Comparison of ENCODE assay signal across 10 cellular contexts in genomic region chr5:65190328-65191053, GRCh38.
DNase-seq lines count a peak whose midpoint lies in the region; ATAC-seq and TF ChIP-seq lines count a peak whose summit lies in the region.
"Had no signal": no experiment of that assay in that cellular context is flagged by ENCODE, and none has a peak within 500 bp of the region (broad histone marks: within the 10 kb centered on the region; RNA-seq: fewer than 3 reads in every experiment).

No MANE protein-coding gene starts in this region.

- H3K4me1 ChIP-seq in IMR-90 (ENCODE audit: control insufficient read depth, insufficient read depth, low read length): peaks cover 8% of the 10 kb centered on the region
- no peaks in the 10 kb centered on the region for H3K4me1 ChIP-seq in prostate gland (replicated peaks)

- H3K56ac ChIP-seq in IMR-90 (ENCODE audit: extremely low read depth, insufficient read depth, low read length): peak overlapping the region; percentile 97

- H2AK5ac ChIP-seq in IMR-90 (ENCODE audit: low read depth, low read length): peak overlapping the region; percentile 25

- POLR2A ChIA-PET in IMR-90 (lab: Charles Lee; ENCODE audit: unreplicated experiment): no interaction called here

- peak; percentile 96 for DNase-seq in GM04503 (ENCODE audit: low read depth)
- peak; percentile 99 for DNase-seq in IMR-90
- DNase-seq in fibroblast of the aortic adventitia (ENCODE audit: low read depth): peak; percentile 98
- no peak for DNase-seq in SHP77 treated with DMSO at 0.1 percent for 48 hours (lab: John Stamatoyannopoulos, UW)
- DNase-seq in prostate gland (ENCODE audit: low spot score): no peak
- no peak for DNase-seq in WERI-Rb-1
- DNase-seq in NCI-H1417 treated with DMSO at 0.1 percent for 48 hours (lab: John Stamatoyannopoulos, UW): no peak
- DNase-seq: NCI-H69 had no signal

- H4K5ac ChIP-seq in IMR-90 (ENCODE audit: low read depth, low read length): peak overlapping the region; percentile 81; the same call in 1 of the 2 replicates

- H2BK120ac ChIP-seq in IMR-90 (ENCODE audit: low read depth, low read length): peak overlapping the region; percentile 99

- peak overlapping the region; percentile 100 for H2BK5ac ChIP-seq in IMR-90 (ENCODE audit: low read depth, low read length, poor library complexity, severe bottlenecking)

- intact Hi-C loops in IMR-90 (cut with micrococcal nuclease): loop anchor here (1.0 to 5.0 kb wide), 3 partner anchors 63 to 291 kb away; partner anchors contain the start of gene ADAMTS6
- intact Hi-C loops in prostate gland (cut with DNase I): no loop called here

- WGBS in IMR-90 (ENCODE audit: extremely low coverage in 2 of 2, insufficient read length in 1 of 2), 2 experiments: 0% methylated on average over 1 of the region's 3 CpGs; no CpG with 5 or more reads in 1 of the 2 experiments
- WGBS in prostate gland: 75% methylated on average over 3 of the region's 3 CpGs

- CTCF ChIA-PET in IMR-90 (lab: Yijun Ruan, JAX): no interaction called here

- TF ChIP-seq POLR2A in IMR-90 (IDR thresholded peaks at IDR 0.05; ENCODE audit: low read depth, low read length) (peak; percentile 59; the same call in 1 of the 2 replicates), prostate gland (IDR thresholded peaks at IDR 0.05) (no peak)

- peak overlapping the region; percentile 91 for H3K4ac ChIP-seq in IMR-90 (ENCODE audit: low read depth, low read length)

- no peak overlapping the region for H2AK9ac ChIP-seq in IMR-90 (replicated peaks; ENCODE audit: low read depth, low read length, poor library complexity)

- BruUV-seq in IMR-90 (replicated peaks; lab: Mats Ljungman, UMichigan): TSS peak; percentile 99

- H3K4me2 ChIP-seq in IMR-90 (ENCODE audit: low read depth, low read length): peak overlapping the region; percentile 9; the same call in 1 of the 2 replicates

- H3K9me1 ChIP-seq in IMR-90 (ENCODE audit: insufficient read depth, low read length): peaks cover 4% of the 10 kb centered on the region; the same call in 1 of the 2 replicates

- H3K36me3 ChIP-seq in IMR-90 (ENCODE audit: control insufficient read depth, insufficient read depth, low read length) (peaks cover 7% of the 10 kb centered on the region), prostate gland (no peaks in the 10 kb centered on the region), WERI-Rb-1 (no peaks in the 10 kb centered on the region)

- H3K4me3 ChIP-seq in IMR-90 (ENCODE audit: insufficient read depth, low read depth, low read length) (no peak overlapping the region), fibroblast of the aortic adventitia (ENCODE audit: low read depth, low read length) (no peak overlapping the region), prostate gland (no peak overlapping the region), WERI-Rb-1 (ENCODE audit: low read depth, low read length) (no peak overlapping the region)
- H3K4me3 ChIP-seq: lung had no signal

- peak overlapping the region; percentile 98 for H2BK20ac ChIP-seq in IMR-90 (ENCODE audit: low read depth, low read length)

- peak overlapping the region; percentile 52; the same call in 1 of the 2 replicates for H3K9ac ChIP-seq in IMR-90 (ENCODE audit: low read depth, low read length)

- peak overlapping the region; percentile 96 for H4K91ac ChIP-seq in IMR-90 (ENCODE audit: insufficient read depth, low read depth, low read length)

- H3K27me3 ChIP-seq in IMR-90 (ENCODE audit: control insufficient read depth, insufficient read depth, low read length) (no peaks in the 10 kb centered on the region), prostate gland (replicated peaks; ENCODE audit: insufficient read depth) (no peaks in the 10 kb centered on the region), WERI-Rb-1 (ENCODE audit: insufficient read depth, low read depth, severe bottlenecking) (no peaks in the 10 kb centered on the region)

- in situ Hi-C loops in IMR-90 (cut with MboI; ENCODE audit: low sequenced_read_pairs): no loop called here

- H4K20me1 ChIP-seq in IMR-90 (ENCODE audit: insufficient read depth, low read length): no peaks in the 10 kb centered on the region

- dilution Hi-C loops in IMR-90 (cut with HindIII; ENCODE audit: low sequenced_read_pairs, unreplicated experiment): no loop called here

- H4K8ac ChIP-seq in IMR-90 (ENCODE audit: low read depth in 2 of 2, low read length in 2 of 2): peak overlapping the region; percentile 82 to 88

- peaks cover 15 to 22% of the 10 kb centered on the region in 2 experiments for H3K79me1 ChIP-seq in IMR-90 (ENCODE audit: low read depth in 1 of 2, low read length in 2 of 2)

- no peak for TF ChIP-seq RAD21 in IMR-90 (IDR thresholded peaks at IDR 0.05; ENCODE audit: low read length)

- TF ChIP-seq CTCF in IMR-90 (conservative IDR thresholded peaks at IDR 0.05; ENCODE audit: low read depth, low read length) (no peak), fibroblast of the aortic adventitia (IDR thresholded peaks at IDR 0.05; ENCODE audit: insufficient read depth, low read length) (no peak), prostate gland (IDR thresholded peaks at IDR 0.05) (no peak), WERI-Rb-1 (IDR thresholded peaks at IDR 0.05; ENCODE audit: low read depth, low read length) (no peak)

- ATAC-seq in GM21447 (IDR thresholded peaks at IDR 0.05; ENCODE audit: unreplicated experiment): peak; percentile 43
- ATAC-seq in IMR-90 (ENCODE audit: low read depth): peak; percentile 79

- peak overlapping the region; percentile 91 for H3K23ac ChIP-seq in IMR-90 (ENCODE audit: low read depth, low read length)

- peak overlapping the region; percentile 28 for H3K27ac ChIP-seq in IMR-90 (ENCODE audit: insufficient read depth, low read length)
- no peak overlapping the region for H3K27ac ChIP-seq in prostate gland
- H3K27ac ChIP-seq in WERI-Rb-1: no peak overlapping the region

- peak overlapping the region; percentile 92 for H3K14ac ChIP-seq in IMR-90 (replicated peaks; ENCODE audit: low read depth, low read length)

- H3K18ac ChIP-seq in IMR-90 (ENCODE audit: low read depth, low read length): peak overlapping the region; percentile 95

- no peak overlapping the region for H2AFZ ChIP-seq in IMR-90 (replicated peaks; ENCODE audit: low read length, poor library complexity)

- no peaks in the 10 kb centered on the region for H3K9me3 ChIP-seq in IMR-90 (ENCODE audit: control insufficient read depth, insufficient read depth, low read length)
- no peaks in the 10 kb centered on the region for H3K9me3 ChIP-seq in prostate gland
- no peaks in the 10 kb centered on the region for H3K9me3 ChIP-seq in WERI-Rb-1 (ENCODE audit: severe bottlenecking)

- peak overlapping the region; percentile 71; the same call in 2 of the 3 replicates for H2BK15ac ChIP-seq in IMR-90 (ENCODE audit: low read depth, low read length)

TF ChIP-seq in IMR-90, 13 proteins besides CTCF, POLR2A, EP300 and RAD21:
- TF ChIP-seq SMC3 (IDR thresholded peaks at IDR 0.05; ENCODE audit: low read depth, low read length) (no peak), CHD1 (IDR thresholded peaks at IDR 0.05; ENCODE audit: low read depth, low read length) (no peak), BHLHE40 (IDR thresholded peaks at IDR 0.05; ENCODE audit: low read depth, low read length) (peak; percentile 37; the same call in 1 of the 2 replicates), MAZ (IDR thresholded peaks at IDR 0.05; ENCODE audit: borderline replicate concordance, low read depth, low read length) (no peak), CEBPB (IDR thresholded peaks at IDR 0.05; ENCODE audit: low read depth, low read length) (peak; percentile 96), ELK1 (IDR thresholded peaks at IDR 0.05; ENCODE audit: borderline replicate concordance, low read depth, low read length) (no peak), NFE2L2 (IDR thresholded peaks at IDR 0.05; ENCODE audit: low read depth, low read length) (peak; percentile 65), RFX5 (IDR thresholded peaks at IDR 0.05; ENCODE audit: low read depth, low read length) (no peak), FOS (IDR thresholded peaks at IDR 0.05; ENCODE audit: low read depth, low read length) (peak; percentile 86), RCOR1 (IDR thresholded peaks at IDR 0.05; ENCODE audit: insufficient replicate concordance, low read length) (peak; percentile 83), MAFK (IDR thresholded peaks at IDR 0.05; ENCODE audit: low read depth, low read length) (no peak; the same call in 1 of the 2 replicates)

Comparison
In these comparisons a context has a peak if more than half of its experiments do, and no peak if none do; other contexts are left out.
1. DNase-seq: peak in GM04503 (single experiment), IMR-90 (single experiment) and fibroblast of the aortic adventitia (single experiment); none in SHP77 treated with DMSO at 0.1 percent for 48 hours (single experiment), prostate gland (single experiment), WERI-Rb-1 (single experiment) and NCI-H1417 treated with DMSO at 0.1 percent for 48 hours (single experiment).